12 cellular contexts compared by ENCODE assay signal in genomic region chr7:100344121-100344559, GRCh38. TPM values are rescaled to one million over a fixed set of nuclear protein-coding genes. Genes with fewer than 3 reads are reported as not detected.
DNase-seq lines count a peak whose midpoint lies in the region; ATAC-seq and TF ChIP-seq lines count a peak whose summit lies in the region.
"Not testable (repeated sequence)": the region's sequence is repeated elsewhere in the genome, so short reads cannot be mapped to it uniquely, and the experiment has no call there.
"Had no signal": no experiment of that assay in that cellular context is flagged by ENCODE, and none has a peak within 500 bp of the region (broad histone marks: within the 10 kb centered on the region; RNA-seq: fewer than 3 reads in every experiment).

No MANE protein-coding gene starts in this region.

- POLR2A ChIA-PET in CD4-positive, alpha-beta memory T cell (lab: Charles Lee; ENCODE audit: partially characterized antibody): interaction anchor here (0.5 to 1.6 kb wide), 6 partner anchors 72 to 517 kb away, joined by 3 to 11 read pairs (median 3); partner anchors contain the start of genes MEPCE, PVRIG and ZCWPW1

- in situ Hi-C loops in SK-MEL-5 (cut with HindIII; ENCODE audit: low pct_unique_long_range_greater_than_20kb, low sequenced_read_pairs): not testable (repeated sequence)

- not testable (repeated sequence) for H3K4me3 ChIP-seq in CD4-positive, alpha-beta memory T cell (ENCODE audit: low read length in 2 of 2)

- H3K9me3 ChIP-seq in CD4-positive, alpha-beta memory T cell (ENCODE audit: control insufficient read depth in 1 of 2, low read length in 2 of 2): not testable (repeated sequence)

- H3K36me3 Mint-ChIP-seq in CD4-positive, alpha-beta memory T cell: peaks cover 31 to 58% of the 10 kb centered on the region in 2 donors
- peaks cover 42% of the 10 kb centered on the region for H3K36me3 Mint-ChIP-seq in activated T-cell treated with anti-CD3 and anti-CD28 coated beads, Interleukin-2, amount 50 U/mL, for 4 hours (ENCODE audit: insufficient read depth)
- peaks cover 52% of the 10 kb centered on the region for H3K36me3 Mint-ChIP-seq in brain
- peaks cover 32% of the 10 kb centered on the region for H3K36me3 Mint-ChIP-seq in mesothelial cell of epicardium
- peaks cover 48% of the 10 kb centered on the region for H3K36me3 Mint-ChIP-seq in stimulated activated memory B cell treated with anti-CD40 and anti-IgM and Interleukin-4, amounts not matched to agents 10 μg/mL and 1 μg/mL and 100 μg/mL, for 72 hours

- intact Hi-C loops in CD4-positive, alpha-beta memory T cell (cut with micrococcal nuclease): loop anchor here (2.0 to 5.0 kb wide), 4 partner anchors 72 to 211 kb away; partner anchors contain the start of genes MEPCE and ZCWPW1

- ATAC-seq in GM21526 (IDR thresholded peaks at IDR 0.05; ENCODE audit: low FRiP score, unreplicated experiment): peak; percentile 11
- ATAC-seq in HG03342 (IDR thresholded peaks at IDR 0.05; ENCODE audit: unreplicated experiment): peak; percentile 1
- ATAC-seq in activated T-cell treated with anti-CD3 and anti-CD28 coated beads, Interleukin-2, amount 50 U/mL, for 4 hours; stimulated activated memory B cell treated with anti-CD40 and anti-IgM and Interleukin-4, amounts not matched to agents 10 μg/mL and 1 μg/mL and 100 μg/mL, for 72 hours: not testable (repeated sequence)

- H3K27ac Mint-ChIP-seq in CD4-positive, alpha-beta memory T cell: peak overlapping the region; percentile 86 to 99 (median 98)
- H3K27ac Mint-ChIP-seq in brain: peak overlapping the region in 3 of 5 experiments; percentile 60 to 89 (median 88)
- peak overlapping the region; percentile 53 for H3K27ac Mint-ChIP-seq in mesothelial cell of epicardium
- peak overlapping the region; percentile 93 for H3K27ac Mint-ChIP-seq in stimulated activated memory B cell treated with anti-CD40 and anti-IgM and Interleukin-4, amounts not matched to agents 10 μg/mL and 1 μg/mL and 100 μg/mL, for 72 hours

- H3K4me1 Mint-ChIP-seq in CD4-positive, alpha-beta memory T cell: peaks cover 10 to 28% (median 17%) of the 10 kb centered on the region in 4 donors
- H3K4me1 Mint-ChIP-seq in activated T-cell treated with anti-CD3 and anti-CD28 coated beads, Interleukin-2, amount 50 U/mL, for 4 hours (ENCODE audit: low read depth): peaks cover 34% of the 10 kb centered on the region
- peaks cover 12% of the 10 kb centered on the region for H3K4me1 Mint-ChIP-seq in brain
- H3K4me1 Mint-ChIP-seq in mesothelial cell of epicardium: not testable (repeated sequence)
- H3K4me1 Mint-ChIP-seq in stimulated activated memory B cell treated with anti-CD40 and anti-IgM and Interleukin-4, amounts not matched to agents 10 μg/mL and 1 μg/mL and 100 μg/mL, for 72 hours: peaks cover 35% of the 10 kb centered on the region

- CTCF ChIA-PET in CD4-positive, alpha-beta memory T cell (lab: Charles Lee; ENCODE audit: partially characterized antibody): interaction anchor here (1.0 kb wide), 1 partner anchor 94 kb away, joined by 3 read pairs; no protein-coding TSS in a partner anchor

- H3K4me1 ChIP-seq in CD4-positive, alpha-beta memory T cell (ENCODE audit: insufficient read depth, low read length): peaks cover 21% of the 10 kb centered on the region

- not testable (repeated sequence) for H3K9me3 Mint-ChIP-seq in CD4-positive, alpha-beta memory T cell; activated T-cell treated with anti-CD3 and anti-CD28 coated beads, Interleukin-2, amount 50 U/mL, for 4 hours; brain; mesothelial cell of epicardium; stimulated activated memory B cell treated with anti-CD40 and anti-IgM and Interleukin-4, amounts not matched to agents 10 μg/mL and 1 μg/mL and 100 μg/mL, for 72 hours

- H3K27me3 Mint-ChIP-seq in CD4-positive, alpha-beta memory T cell; activated T-cell treated with anti-CD3 and anti-CD28 coated beads, Interleukin-2, amount 50 U/mL, for 4 hours (ENCODE audit: low read depth); brain; mesothelial cell of epicardium (ENCODE audit: low read depth); stimulated activated memory B cell treated with anti-CD40 and anti-IgM and Interleukin-4, amounts not matched to agents 10 μg/mL and 1 μg/mL and 100 μg/mL, for 72 hours: not testable (repeated sequence)

- not testable (repeated sequence) for TF ChIP-seq CTCF in brain (conservative IDR thresholded peaks at IDR 0.05); mesothelial cell of epicardium (IDR thresholded peaks at IDR 0.05; ENCODE audit: unreplicated experiment)

- not testable (repeated sequence) for H3K27me3 ChIP-seq in CD4-positive, alpha-beta memory T cell (ENCODE audit: insufficient read depth, low read length)

- peak overlapping the region; percentile 81 for H3K27ac ChIP-seq in CD4-positive, alpha-beta memory T cell (ENCODE audit: low read depth, low read length)

- not testable (repeated sequence) for DNase-seq in CD4-positive, alpha-beta memory T cell; activated T-cell treated with anti-CD3 and anti-CD28 coated beads, Interleukin-2, amount 50 U/mL, for 4 hours; mesothelial cell of epicardium (ENCODE audit: low spot score in 2 of 2, unreplicated experiment in 2 of 2)
- DNase-seq in SK-MEL-5 (ENCODE audit: low read depth, low spot score): peak; percentile 51

- peak overlapping the region in 7 of 8 donors; percentile 25 to 82 (median 77) for H3K4me3 Mint-ChIP-seq in CD4-positive, alpha-beta memory T cell
- peak overlapping the region; percentile 58 for H3K4me3 Mint-ChIP-seq in activated T-cell treated with anti-CD3 and anti-CD28 coated beads, Interleukin-2, amount 50 U/mL, for 4 hours
- H3K4me3 Mint-ChIP-seq in brain, mesothelial cell of epicardium: not testable (repeated sequence)
- H3K4me3 Mint-ChIP-seq in stimulated activated memory B cell treated with anti-CD40 and anti-IgM and Interleukin-4, amounts not matched to agents 10 μg/mL and 1 μg/mL and 100 μg/mL, for 72 hours: peak overlapping the region; percentile 77

- H3K36me3 ChIP-seq in CD4-positive, alpha-beta memory T cell (ENCODE audit: insufficient read depth, low read length): peaks cover 28% of the 10 kb centered on the region

RNA-seq across cellular contexts. Expression of gene PILRB, which starts 13.8 kb away (rescaled TPM):
- total RNA-seq in CD4-positive, alpha-beta memory T cell: 100 to 1,000 TPM; 104 to 117 TPM
- 1 to 10 TPM; 1.1 to 5.2 TPM for polyA plus RNA-seq in CD4-positive, alpha-beta memory T cell
- total RNA-seq in SK-MEL-5 (2014; rRNA removed; shearing (Covaris generic)): 41.6 and 42.5 TPM in 2 replicates
- polyA plus RNA-seq in SK-MEL-5 (2015; cell fraction: cytosol; rRNA removed): 60.6 and 66.7 TPM in 2 replicates
- polyA plus RNA-seq in SK-MEL-5 (2015; cell fraction: nucleus; rRNA removed): 2,965 and 3,231 TPM in 2 replicates
- total RNA-seq in activated T-cell treated with anti-CD3 and anti-CD28 coated beads, Interleukin-2, amount 50 U/mL, for 4 hours: 10 to 100 TPM; 29.2 to 48.8 (median 34.3) TPM
- 6.1 TPM for polyA plus RNA-seq in brain (ENCODE audit: insufficient read depth, low read depth, low replicate concordance)
- 52.8 to 56.3 TPM (median 54.5 TPM) in 3 replicates for total RNA-seq in mesothelial cell of epicardium

RNA-seq across cellular contexts. Expression of gene PILRA, which starts 29.1 kb away (rescaled TPM):
- total RNA-seq in CD4-positive, alpha-beta memory T cell: 1 to 10 TPM; 5.7 to 5.8 TPM
- polyA plus RNA-seq in CD4-positive, alpha-beta memory T cell: under 1 TPM in 1 of 2 donors, not detected in 1; 0.32 TPM
- 0.48 TPM in 1 of 2 replicates, not detected in the other for total RNA-seq in SK-MEL-5 (2014; rRNA removed; shearing (Covaris generic))
- polyA plus RNA-seq in SK-MEL-5 (2015; cell fraction: cytosol; rRNA removed): 0.73 TPM in 1 of 2 replicates, not detected in the other
- polyA plus RNA-seq in SK-MEL-5 (2015; cell fraction: nucleus; rRNA removed): 5.1 and 7.6 TPM in 2 replicates
- 1 to 10 TPM in 2 of 3 donors, under 1 TPM in 1; 0.38 to 6.6 (median 1.1) TPM for total RNA-seq in activated T-cell treated with anti-CD3 and anti-CD28 coated beads, Interleukin-2, amount 50 U/mL, for 4 hours
- polyA plus RNA-seq in brain (ENCODE audit: insufficient read depth, low read depth, low replicate concordance): 3.8 TPM
- 6.1 to 7.3 TPM (median 6.7 TPM) in 3 replicates for total RNA-seq in mesothelial cell of epicardium
- total RNA-seq: bronchial epithelial cell had no signal

RNA-seq across cellular contexts. Expression of gene SPDYE3, which starts 36.6 kb away (rescaled TPM):
- not detected for total RNA-seq in CD4-positive, alpha-beta memory T cell
- 1 to 10 TPM; 6.3 to 9.9 TPM for polyA plus RNA-seq in CD4-positive, alpha-beta memory T cell
- total RNA-seq in SK-MEL-5 (2014; rRNA removed; shearing (Covaris generic)): 0.05 TPM in 1 of 2 replicates, not detected in the other
- not detected in 2 replicates for polyA plus RNA-seq in SK-MEL-5 (2015; cell fraction: cytosol; rRNA removed)
- polyA plus RNA-seq in SK-MEL-5 (2015; cell fraction: nucleus; rRNA removed): not detected in 2 replicates
- not detected for total RNA-seq in activated T-cell treated with anti-CD3 and anti-CD28 coated beads, Interleukin-2, amount 50 U/mL, for 4 hours
- not detected for polyA plus RNA-seq in brain (ENCODE audit: insufficient read depth, low read depth, low replicate concordance)
- total RNA-seq in mesothelial cell of epicardium: not detected in 3 replicates
- total RNA-seq: bronchial epithelial cell, NCI-H460, SJSA1 had no signal
- polyA plus RNA-seq: AG04450 had no signal
